ENCODE assay signal across 24 cellular contexts in the genomic region with DNA sequence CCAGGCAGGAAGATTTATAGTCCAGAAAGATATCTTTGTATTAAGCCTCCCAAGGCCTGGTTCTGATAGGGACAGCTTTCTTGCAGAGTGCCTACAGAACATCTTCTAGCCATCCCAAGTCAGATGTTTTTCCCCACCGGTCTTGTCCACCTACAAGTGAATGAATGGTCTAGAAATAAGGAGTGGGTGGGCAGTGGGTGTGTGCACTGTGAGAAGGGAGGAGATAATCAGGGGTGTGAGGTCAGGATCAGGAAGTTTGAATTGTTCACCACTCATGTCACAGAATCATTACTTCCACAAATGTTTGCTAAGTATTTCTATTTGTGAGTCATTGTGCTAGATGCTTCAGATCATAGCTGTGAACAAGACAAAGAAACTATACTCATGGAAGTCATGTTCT.
"Had no signal": no experiment of that assay in that cellular context is flagged by ENCODE, and none has a peak within 500 bp of the region (broad histone marks: within the 10 kb centered on the region; RNA-seq: fewer than 3 reads in every experiment).

No MANE protein-coding gene starts in this region.

- FAIRE-seq: endothelial cell of umbilical vein, frontal cortex, kidney had no signal

- DNase-seq: colonic mucosa; cortex of kidney; effector CD8-positive, alpha-beta T cell; effector memory CD8-positive, alpha-beta T cell; foreskin keratinocyte; glutamatergic neuron; head of caudate nucleus; heart right ventricle; hippocampal formation; immature natural killer cell; islet precursor cell; kidney; kidney glomerular epithelial cell; left cardiac atrium; left lung; left ventricle myocardium superior; lower lobe of right lung; mesenchymal stem cell; mucosa of descending colon; naive B cell had no signal

- H3K27ac ChIP-seq: colonic mucosa, foreskin keratinocyte, heart right ventricle, left lung, lower lobe of right lung had no signal

- H3K9me3 ChIP-seq: colonic mucosa, heart right ventricle, left lung, lower lobe of right lung, mucosa of descending colon had no signal

- H3K4me3 ChIP-seq: colonic mucosa, heart right ventricle, left lung, lower lobe of right lung, mucosa of descending colon had no signal

- H3K9me3 Mint-ChIP-seq: dendritic cell treated with granulocyte-macrophage colony-stimulating factor and Interleukin-4, amounts not matched to agents 40 ng/mL and 50 ng/mL, for 4 days; mesothelial cell of epicardium had no signal

- H3K27me3 ChIP-seq: colonic mucosa had no signal

- H3K27ac Mint-ChIP-seq: dendritic cell treated with granulocyte-macrophage colony-stimulating factor and Interleukin-4, amounts not matched to agents 40 ng/mL and 50 ng/mL, for 4 days; effector memory CD8-positive, alpha-beta T cell; immature natural killer cell; mesothelial cell of epicardium; naive B cell had no signal

- H3K36me3 Mint-ChIP-seq: immature natural killer cell, mesothelial cell of epicardium, naive B cell had no signal

- ATAC-seq: effector memory CD8-positive, alpha-beta T cell; foreskin keratinocyte; heart right ventricle; left cardiac atrium; left lung; left ventricle myocardium superior; lower lobe of right lung; mucosa of descending colon had no signal

- H3K27me3 Mint-ChIP-seq: dendritic cell treated with granulocyte-macrophage colony-stimulating factor and Interleukin-4, amounts not matched to agents 40 ng/mL and 50 ng/mL, for 4 days; effector memory CD8-positive, alpha-beta T cell had no signal

- H3K36me3 ChIP-seq: colonic mucosa, heart right ventricle, left lung, lower lobe of right lung had no signal

- H3K4me3 Mint-ChIP-seq: dendritic cell treated with granulocyte-macrophage colony-stimulating factor and Interleukin-4, amounts not matched to agents 40 ng/mL and 50 ng/mL, for 4 days; effector memory CD8-positive, alpha-beta T cell; immature natural killer cell; mesothelial cell of epicardium; naive B cell had no signal

- H3K4me1 Mint-ChIP-seq: immature natural killer cell, naive B cell had no signal

- H3K4me1 ChIP-seq: colonic mucosa, foreskin keratinocyte, heart right ventricle, left lung, lower lobe of right lung had no signal
